12 cellular contexts compared by ENCODE assay signal in the genomic region with DNA sequence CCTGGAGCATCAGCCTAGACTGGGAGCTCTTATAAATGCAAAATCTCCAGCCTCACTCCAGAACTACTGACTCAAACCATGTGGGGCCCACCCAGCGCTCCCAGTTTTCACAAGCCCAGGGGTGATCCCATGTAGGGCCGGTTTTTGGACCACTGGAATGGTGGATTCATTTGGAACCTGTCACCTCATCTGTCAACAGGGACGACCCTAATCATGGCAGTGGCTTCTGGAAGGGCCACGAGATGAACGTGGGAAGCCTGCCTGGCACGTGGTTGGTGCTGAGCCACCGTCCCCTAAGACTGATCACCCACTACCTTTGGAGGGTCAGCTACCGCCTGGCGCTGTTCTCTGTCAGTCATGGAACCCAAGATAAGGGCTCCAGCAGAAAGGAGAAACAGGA. TPM values are rescaled to one million over a fixed set of nuclear protein-coding genes. Genes with fewer than 3 reads are reported as not detected.
DNase-seq lines count a peak whose midpoint lies in the region; ATAC-seq, FAIRE-seq and TF ChIP-seq lines count a peak whose summit lies in the region.
"Had no signal": no experiment of that assay in that cellular context is flagged by ENCODE, and none has a peak within 500 bp of the region (broad histone marks: within the 10 kb centered on the region; RNA-seq: fewer than 3 reads in every experiment).

No MANE protein-coding gene starts in this region.

- no peak overlapping the region for H3K4me3 Mint-ChIP-seq in activated CD8-positive, alpha-beta memory T cell treated with anti-CD3 and anti-CD28 coated beads, Interleukin-2, amount 10 ng/mL, durations not matched to agents 7 days and 5 days

- H3K36me3 Mint-ChIP-seq in activated CD8-positive, alpha-beta memory T cell treated with anti-CD3 and anti-CD28 coated beads, Interleukin-2, amount 10 ng/mL, durations not matched to agents 7 days and 5 days, result peaks cover 6% of the 10 kb centered on the region

- peaks cover 9 to 40% (median 28%) of the 10 kb centered on the region in 4 donors for H3K4me1 ChIP-seq in Peyer's patch
- peaks cover 3 to 5% of the 10 kb centered on the region in 2 donors for H3K4me1 ChIP-seq in esophagus (ENCODE audit: control insufficient read depth in 2 of 2, insufficient read depth in 2 of 2, low read length in 1 of 2)
- H3K4me1 ChIP-seq in suprapubic skin, result peaks cover 25% of the 10 kb centered on the region

- ATAC-seq in activated CD8-positive, alpha-beta memory T cell treated with anti-CD3 and anti-CD28 coated beads, Interleukin-2, amount 10 ng/mL, durations not matched to agents 7 days and 5 days, result no peak
- no peak for ATAC-seq in GM19035 (IDR thresholded peaks at IDR 0.05; ENCODE audit: unreplicated experiment)

- H3K27ac ChIP-seq in Peyer's patch (peak overlapping the region; percentile 18 to 76 (median 52)), esophagus (ENCODE audit: low read depth in 2 of 2, low read length in 1 of 2) (peak overlapping the region; percentile 36 to 82), suprapubic skin (peak overlapping the region; percentile 71)
- H3K27ac ChIP-seq: right lobe of liver had no signal

- H3K36me3 ChIP-seq in Peyer's patch (no peaks in the 10 kb centered on the region), esophagus (ENCODE audit: control insufficient read depth in 2 of 2, insufficient read depth in 2 of 2, low read length in 1 of 2) (no peaks in the 10 kb centered on the region), suprapubic skin (no peaks in the 10 kb centered on the region)
- H3K36me3 ChIP-seq: right lobe of liver had no signal

- H3K4me1 Mint-ChIP-seq in activated CD8-positive, alpha-beta memory T cell treated with anti-CD3 and anti-CD28 coated beads, Interleukin-2, amount 10 ng/mL, durations not matched to agents 7 days and 5 days, result peaks cover 82% of the 10 kb centered on the region

- peak overlapping the region; percentile 96 for H3K27ac Mint-ChIP-seq in activated CD8-positive, alpha-beta memory T cell treated with anti-CD3 and anti-CD28 coated beads, Interleukin-2, amount 10 ng/mL, durations not matched to agents 7 days and 5 days

- H3K27me3 Mint-ChIP-seq in activated CD8-positive, alpha-beta memory T cell treated with anti-CD3 and anti-CD28 coated beads, Interleukin-2, amount 10 ng/mL, durations not matched to agents 7 days and 5 days, result no peaks in the 10 kb centered on the region

- no peaks in the 10 kb centered on the region for H3K9me3 Mint-ChIP-seq in activated CD8-positive, alpha-beta memory T cell treated with anti-CD3 and anti-CD28 coated beads, Interleukin-2, amount 10 ng/mL, durations not matched to agents 7 days and 5 days (ENCODE audit: low read depth)

- TF ChIP-seq EP300 in suprapubic skin (IDR thresholded peaks at IDR 0.05), result no peak

- no peak for TF ChIP-seq CTCF in Peyer's patch (IDR thresholded peaks at IDR 0.05)
- no peak for TF ChIP-seq CTCF in suprapubic skin (IDR thresholded peaks at IDR 0.05)

- no peak overlapping the region for H3K4me3 ChIP-seq in Peyer's patch
- no peak overlapping the region for H3K4me3 ChIP-seq in esophagus (ENCODE audit: low read depth in 1 of 2, low read length in 2 of 2)
- no peak overlapping the region for H3K4me3 ChIP-seq in suprapubic skin
- H3K4me3 ChIP-seq: right lobe of liver had no signal

- FAIRE-seq in RCC 7860 (lab: Jason Lieb, UNC), result no peak

- DNase-seq in activated CD8-positive, alpha-beta memory T cell treated with anti-CD3 and anti-CD28 coated beads, Interleukin-2, amount 10 ng/mL, durations not matched to agents 7 days and 5 days, result no peak
- DNase-seq in activated CD8-positive, alpha-beta memory T cell treated with anti-CD3 and anti-CD28 coated beads for 24 hours, result no peak
- DNase-seq in Peyer's patch (no peak), suprapubic skin (ENCODE audit: low spot score in 2 of 2) (no peak), RCC 7860 (ENCODE audit: low spot score) (no peak), SKM-1 treated with dmso at 0.1 percent for 144 hours (lab: John Stamatoyannopoulos, UW; ENCODE audit: unreplicated experiment) (no peak)
- DNase-seq: ACHN; effector CD4-positive, alpha-beta T cell; EL; right lobe of liver had no signal

- CTCF ChIA-PET in activated CD8-positive, alpha-beta memory T cell treated with anti-CD3 and anti-CD28 coated beads, Interleukin-2, amount 10 ng/mL, durations not matched to agents 7 days and 5 days (lab: Charles Lee), result interaction anchor here (1.2 to 3.1 kb wide), 4 partner anchors 24 to 179 kb away, joined by 3 to 18 read pairs (median 6); a partner anchor contains a TSS

- WGBS in esophagus, 2 donors, result 91% methylated on average over 9 of the region's 9 CpGs
- 87% methylated on average over 8 of the region's 9 CpGs for WGBS in suprapubic skin

- no peak for TF ChIP-seq POLR2A in Peyer's patch (IDR thresholded peaks at IDR 0.05)
- no peak for TF ChIP-seq POLR2A in suprapubic skin (IDR thresholded peaks at IDR 0.05)

- H3K9me3 ChIP-seq in Peyer's patch (no peaks in the 10 kb centered on the region), esophagus (ENCODE audit: control insufficient read depth in 2 of 2, insufficient read depth in 1 of 2, low read depth in 1 of 2, low read length in 1 of 2) (no peaks in the 10 kb centered on the region), suprapubic skin (no peaks in the 10 kb centered on the region)
- H3K9me3 ChIP-seq: right lobe of liver had no signal

- no peaks in the 10 kb centered on the region for H3K27me3 ChIP-seq in Peyer's patch
- H3K27me3 ChIP-seq in esophagus (ENCODE audit: control insufficient read depth in 1 of 2, insufficient read depth in 2 of 2, low read length in 2 of 2), result no peaks in the 10 kb centered on the region
- H3K27me3 ChIP-seq in suprapubic skin, result no peaks in the 10 kb centered on the region
- H3K27me3 ChIP-seq: right lobe of liver had no signal

RNA-seq across cellular contexts. Expression of a gene that starts 16.9 kb away (rescaled TPM):
- total RNA-seq in activated CD8-positive, alpha-beta memory T cell treated with anti-CD3 and anti-CD28 coated beads, Interleukin-2, amount 10 ng/mL, durations not matched to agents 7 days and 5 days, result 100 to 1,000 TPM; 246 to 254 TPM
- total RNA-seq in Peyer's patch (10 to 100 TPM in 3 of 4 donors, 1 to 10 TPM in 1; 7.2 to 76.7 (median 20.6) TPM), suprapubic skin (10 to 100 TPM; 11.3 to 15.5 (median 13.8) TPM)
- 10 to 100 TPM; 22.3 to 28.8 TPM for polyA plus RNA-seq in esophagus

RNA-seq across cellular contexts. Expression of a gene that starts 32.7 kb away (rescaled TPM):
- total RNA-seq in activated CD8-positive, alpha-beta memory T cell treated with anti-CD3 and anti-CD28 coated beads, Interleukin-2, amount 10 ng/mL, durations not matched to agents 7 days and 5 days, result 100 to 1,000 TPM in 1 of 2 experiments, 10 to 100 TPM in 1; 59.6 to 114 TPM
- total RNA-seq in Peyer's patch (10 to 100 TPM in 1 of 4 donors, 1 to 10 TPM in 3; 3.3 to 14.0 (median 8.8) TPM), suprapubic skin (10 to 100 TPM in 1 of 4 donors, 1 to 10 TPM in 3; 3.5 to 12.2 (median 7.5) TPM)
- 1 to 10 TPM; 2.7 to 6.1 TPM for polyA plus RNA-seq in esophagus

RNA-seq across cellular contexts. Expression of a gene that starts 51.2 kb away (rescaled TPM):
- total RNA-seq in activated CD8-positive, alpha-beta memory T cell treated with anti-CD3 and anti-CD28 coated beads, Interleukin-2, amount 10 ng/mL, durations not matched to agents 7 days and 5 days, result 10 to 100 TPM; 53.6 to 58.9 TPM
- total RNA-seq in Peyer's patch (10 to 100 TPM; 23.8 to 46.2 (median 30.9) TPM), suprapubic skin (10 to 100 TPM; 30.7 to 47.7 (median 33.0) TPM)
- 10 to 100 TPM; 12.1 to 15.8 TPM for polyA plus RNA-seq in esophagus

Comparison
In these comparisons a context has a peak if more than half of its experiments do, and no peak if none do; other contexts are left out.
1. RNA of a gene that starts 32.7 kb away (total RNA-seq): 59.6 to 114 TPM in activated CD8-positive, alpha-beta memory T cell treated with anti-CD3 and anti-CD28 coated beads, Interleukin-2, amount 10 ng/mL, durations not matched to agents 7 days and 5 days; 3.5 to 12.2 TPM in suprapubic skin and 3.3 to 14.0 TPM in Peyer's patch; every median in the first group is over 4 times any median in the second.
2. Peak in every context shown above with its lines, with median percentiles within 50 percentile points of each other: H3K27ac ChIP-seq.